ENCODE assay signal across 11 cellular contexts in the genomic region with DNA sequence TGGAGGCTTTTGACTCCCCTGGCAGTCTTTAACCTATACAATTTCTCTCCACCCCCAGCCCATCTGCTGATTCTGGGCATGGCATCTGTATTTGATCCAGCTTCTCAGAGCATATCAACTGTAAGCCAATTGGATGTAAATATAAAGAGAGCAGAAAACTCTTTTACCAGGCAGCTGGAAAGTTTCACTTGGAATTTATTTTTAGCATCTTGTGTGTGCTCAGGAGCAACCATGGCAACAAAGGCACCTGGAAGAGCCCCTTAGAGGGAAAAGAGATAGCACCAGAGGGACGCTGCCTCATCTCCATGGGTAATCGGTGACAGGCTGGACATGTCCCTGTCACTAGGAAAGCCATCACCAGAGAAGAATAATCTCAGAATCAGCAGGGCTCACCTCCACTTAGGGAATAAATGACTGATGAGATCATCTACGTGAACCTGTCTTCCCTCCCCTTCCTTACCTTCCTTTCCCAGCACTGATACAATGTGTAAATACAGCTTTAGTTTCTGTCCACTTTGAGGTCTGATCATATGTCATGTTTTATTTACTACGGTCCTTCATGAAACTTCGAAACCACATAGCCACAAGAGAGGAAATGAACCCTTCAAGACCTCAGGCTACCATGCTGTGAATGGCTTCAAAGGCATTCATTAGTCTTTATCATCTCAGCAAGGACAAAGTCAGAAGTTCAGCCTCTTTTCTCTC. TPM values are rescaled to one million over a fixed set of nuclear protein-coding genes. Genes with fewer than 3 reads are reported as not detected.
DNase-seq lines count a peak whose midpoint lies in the region; ATAC-seq lines count a peak whose summit lies in the region.
"Had no signal": no experiment of that assay in that cellular context is flagged by ENCODE, and none has a peak within 500 bp of the region (broad histone marks: within the 10 kb centered on the region; RNA-seq: fewer than 3 reads in every experiment).

No MANE protein-coding gene starts in this region.

- DNase-seq in DMS 273 treated with DMSO at 0.1 percent for 48 hours (lab: John Stamatoyannopoulos, UW) (peak; percentile 66), SIG-M5 treated with dmso at 0.1 percent for 504 hours (lab: John Stamatoyannopoulos, UW; ENCODE audit: unreplicated experiment) (peak; percentile 82), cerebellar cortex (ENCODE audit: low spot score) (no peak), left colon (no peak)
- no peak for DNase-seq in activated CD4-positive, alpha-beta T cell treated with anti-CD3 and anti-CD28 coated beads, Interleukin-2, amount 50 U/mL, for 4 hours
- no peak for DNase-seq in activated CD4-positive, alpha-beta T cell treated with anti-CD3 and anti-CD28 coated beads, Interleukin-2, amount 50 U/mL, for 48 hours
- DNase-seq: activated CD4-positive, alpha-beta T cell treated with anti-CD3 and anti-CD28 coated beads for 36 hours; CD8-positive, alpha-beta T cell; naive B cell had no signal

- peak; percentile 79 for ATAC-seq in GM19463 (IDR thresholded peaks at IDR 0.05; ENCODE audit: unreplicated experiment)
- ATAC-seq in HG03469 (IDR thresholded peaks at IDR 0.05; ENCODE audit: unreplicated experiment): peak; percentile 88
- no peak for ATAC-seq in left colon
- ATAC-seq: activated CD4-positive, alpha-beta T cell treated with anti-CD3 and anti-CD28 coated beads for 36 hours; CD8-positive, alpha-beta T cell had no signal

- intact Hi-C loops in left colon (cut with DNase I, micrococcal nuclease): no loop called here

RNA-seq across cellular contexts. Expression of a gene that starts 25.3 kb away (rescaled TPM):
- 10 to 100 TPM; 76.5 to 89.8 TPM for total RNA-seq in left colon

Comparison
In these comparisons a context has a peak if more than half of its experiments do, and no peak if none do; other contexts are left out.
1. DNase-seq: peak in DMS 273 treated with DMSO at 0.1 percent for 48 hours (single experiment) and SIG-M5 treated with dmso at 0.1 percent for 504 hours (single experiment); none in cerebellar cortex (single experiment), activated CD4-positive, alpha-beta T cell treated with anti-CD3 and anti-CD28 coated beads, Interleukin-2, amount 50 U/mL, for 4 hours (0 of 2), activated CD4-positive, alpha-beta T cell treated with anti-CD3 and anti-CD28 coated beads, Interleukin-2, amount 50 U/mL, for 48 hours (0 of 2) and left colon (0 of 2).